Comparison of ENCODE assay signal across 8 cellular contexts in the genomic region with DNA sequence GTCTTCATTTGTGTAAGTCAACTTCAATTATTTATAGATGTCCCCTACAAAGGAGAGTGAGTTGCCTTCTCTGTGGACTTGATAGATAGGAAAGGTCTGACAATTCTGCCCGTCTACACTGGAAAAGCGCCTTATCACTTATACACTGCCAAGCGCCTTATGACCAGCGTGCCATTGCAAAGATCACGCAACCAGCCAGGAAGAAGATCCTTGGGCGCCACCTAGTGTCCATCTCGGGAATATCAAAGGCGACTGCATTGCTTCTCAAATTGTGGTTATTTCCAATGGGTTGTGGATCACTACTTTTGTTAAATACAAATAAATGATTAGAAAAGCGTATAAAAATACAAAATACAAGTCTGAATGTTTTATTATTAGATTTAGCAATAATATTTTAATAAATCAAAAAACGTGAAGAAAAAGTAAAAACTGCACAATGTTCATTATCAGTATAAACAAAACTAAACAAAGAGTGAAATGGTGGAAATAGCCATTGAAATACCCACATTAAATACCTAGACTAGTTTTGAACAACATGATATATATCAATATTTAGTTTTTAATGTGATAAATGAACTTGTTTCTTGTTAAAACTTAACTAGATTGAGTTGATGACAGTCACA. TPM values are rescaled to one million over a fixed set of nuclear protein-coding genes. Genes with fewer than 3 reads are reported as not detected.
DNase-seq lines count a peak whose midpoint lies in the region; ATAC-seq and TF ChIP-seq lines count a peak whose summit lies in the region.

No MANE protein-coding gene starts in this region.

- H3K27me3 ChIP-seq in GM23248 (replicated peaks; ENCODE audit: insufficient read depth) (no peaks in the 10 kb centered on the region), upper lobe of right lung (no peaks in the 10 kb centered on the region)

- H3K4me2 ChIP-seq in GM23248 (ENCODE audit: unreplicated experiment): peak overlapping the region; percentile 49

- H3K9me3 Mint-ChIP-seq in activated naive CD4-positive, alpha-beta T cell treated with anti-CD3 and anti-CD28 coated beads for 36 hours: no peaks in the 10 kb centered on the region

- peaks cover 12% of the 10 kb centered on the region for H3F3A ChIP-seq in GM23248 (ENCODE audit: insufficient read depth)

- H3K4me3 ChIP-seq in GM23248 (no peak overlapping the region), upper lobe of right lung (no peak overlapping the region)

- peak; percentile 94 for ATAC-seq in upper lobe of right lung

- in situ Hi-C loops in GM23248 (cut with MboI): loop anchor here (25.0 kb wide), 1 partner anchor 376 kb away; no protein-coding TSS in a partner anchor

- DNase-seq in DMS53 treated with DMSO at 0.1 percent for 48 hours (lab: John Stamatoyannopoulos, UW; ENCODE audit: unreplicated experiment) (peak; percentile 45), GM23248 (peak; percentile 82), MV-4-11 (lab: John Stamatoyannopoulos, UW) (peak; percentile 77), SK-N-DZ (ENCODE audit: low spot score) (peak; percentile 74), glomerular visceral epithelial cell (ENCODE audit: extremely low spot score) (peak; percentile 82), posterior cingulate gyrus (peak; percentile 71 to 97 (median 89)), upper lobe of right lung (peak; percentile 79)
- DNase-seq in activated naive CD4-positive, alpha-beta T cell treated with anti-CD3 and anti-CD28 coated beads for 36 hours: peak; percentile 94

- 3 to 5% methylated on average over 10 of the region's 10 CpGs for WGBS in GM23248 (ENCODE audit: low coverage in 1 of 2, low lambda C conversion rate in 2 of 2, missing lambda C conversion rate in 2 of 2), 2 experiments

- intact Hi-C loops in activated naive CD4-positive, alpha-beta T cell treated with anti-CD3 and anti-CD28 coated beads for 36 hours (cut with micrococcal nuclease): loop anchor here (1.0 to 5.0 kb wide), 8 partner anchors 21 to 1031 kb away; no protein-coding TSS in a partner anchor
- intact Hi-C loops in posterior cingulate gyrus (cut with DNase I): loop anchor here (1.0 to 2.0 kb wide), 2 partner anchors 123 to 380 kb away; no protein-coding TSS in a partner anchor
- intact Hi-C loops in upper lobe of right lung (cut with DNase I): no loop called here

- H2AFZ ChIP-seq in GM23248: peak overlapping the region; percentile 46; the same call in 1 of the 2 replicates

- H3K9ac ChIP-seq in GM23248: no peak overlapping the region

- no peaks in the 10 kb centered on the region for H3K9me2 ChIP-seq in GM23248 (ENCODE audit: insufficient read depth)

- no peak overlapping the region for H3K4me3 Mint-ChIP-seq in activated naive CD4-positive, alpha-beta T cell treated with anti-CD3 and anti-CD28 coated beads for 36 hours

- no peaks in the 10 kb centered on the region for H3K79me2 ChIP-seq in GM23248 (ENCODE audit: insufficient read depth)

- H3K27me3 Mint-ChIP-seq in activated naive CD4-positive, alpha-beta T cell treated with anti-CD3 and anti-CD28 coated beads for 36 hours (ENCODE audit: low read depth): no peaks in the 10 kb centered on the region

- H4K20me1 ChIP-seq in GM23248 (ENCODE audit: insufficient read depth): no peaks in the 10 kb centered on the region

- H3K4me1 ChIP-seq in GM23248 (ENCODE audit: insufficient read depth) (peaks cover 13% of the 10 kb centered on the region), upper lobe of right lung (peaks cover 13% of the 10 kb centered on the region)

- H3K9me3 ChIP-seq in GM23248 (ENCODE audit: low read depth) (no peaks in the 10 kb centered on the region), upper lobe of right lung (no peaks in the 10 kb centered on the region)

- CTCF ChIA-PET in activated naive CD4-positive, alpha-beta T cell treated with anti-CD3 and anti-CD28 coated beads for 36 hours (lab: Charles Lee): interaction anchor here (0.6 to 4.5 kb wide), 16 partner anchors 9 to 383 kb away, joined by 3 to 50 read pairs (median 3); no protein-coding TSS in a partner anchor

- no peak overlapping the region for H3K27ac Mint-ChIP-seq in activated naive CD4-positive, alpha-beta T cell treated with anti-CD3 and anti-CD28 coated beads for 36 hours

- H3K36me3 ChIP-seq in GM23248 (ENCODE audit: low read depth) (0 out of 2 replicates have a peak, but pooled peaks cover 10% of the 10 kb centered on the region), upper lobe of right lung (no peaks in the 10 kb centered on the region)

- H3K4me1 Mint-ChIP-seq in activated naive CD4-positive, alpha-beta T cell treated with anti-CD3 and anti-CD28 coated beads for 36 hours (ENCODE audit: low read depth): peaks cover 3% of the 10 kb centered on the region

- peak; percentile 94 for TF ChIP-seq CTCF in upper lobe of right lung (IDR thresholded peaks at IDR 0.05)

- H3K36me3 Mint-ChIP-seq in activated naive CD4-positive, alpha-beta T cell treated with anti-CD3 and anti-CD28 coated beads for 36 hours (ENCODE audit: low read depth): peaks cover 3% of the 10 kb centered on the region

- H3K27ac ChIP-seq in GM23248 (no peak overlapping the region), upper lobe of right lung (no peak overlapping the region)

RNA-seq across cellular contexts. Expression of a gene that starts 27.8 kb away (rescaled TPM):
- total RNA-seq in GM23248 (2014; rRNA removed; shearing (Covaris generic)): 200 and 350 TPM in 2 replicates
- polyA plus RNA-seq in GM23248 (2016; fragmentation: Nextera tagmentation; extraction: Ambion mirVana): 462 and 489 TPM in 2 replicates
- polyA plus RNA-seq in SK-N-DZ (2014; cell fraction: cytosol; rRNA removed): 158 and 203 TPM in 2 replicates
- polyA plus RNA-seq in SK-N-DZ (2014; cell fraction: nucleus; rRNA removed): 153 and 259 TPM in 2 replicates
- total RNA-seq in activated naive CD4-positive, alpha-beta T cell treated with anti-CD3 and anti-CD28 coated beads for 36 hours: 100 to 1,000 TPM; 397 to 400 TPM
- total RNA-seq in upper lobe of right lung: 142 TPM
